Comparison of ENCODE assay signal across 1 cellular context in the genomic region with DNA sequence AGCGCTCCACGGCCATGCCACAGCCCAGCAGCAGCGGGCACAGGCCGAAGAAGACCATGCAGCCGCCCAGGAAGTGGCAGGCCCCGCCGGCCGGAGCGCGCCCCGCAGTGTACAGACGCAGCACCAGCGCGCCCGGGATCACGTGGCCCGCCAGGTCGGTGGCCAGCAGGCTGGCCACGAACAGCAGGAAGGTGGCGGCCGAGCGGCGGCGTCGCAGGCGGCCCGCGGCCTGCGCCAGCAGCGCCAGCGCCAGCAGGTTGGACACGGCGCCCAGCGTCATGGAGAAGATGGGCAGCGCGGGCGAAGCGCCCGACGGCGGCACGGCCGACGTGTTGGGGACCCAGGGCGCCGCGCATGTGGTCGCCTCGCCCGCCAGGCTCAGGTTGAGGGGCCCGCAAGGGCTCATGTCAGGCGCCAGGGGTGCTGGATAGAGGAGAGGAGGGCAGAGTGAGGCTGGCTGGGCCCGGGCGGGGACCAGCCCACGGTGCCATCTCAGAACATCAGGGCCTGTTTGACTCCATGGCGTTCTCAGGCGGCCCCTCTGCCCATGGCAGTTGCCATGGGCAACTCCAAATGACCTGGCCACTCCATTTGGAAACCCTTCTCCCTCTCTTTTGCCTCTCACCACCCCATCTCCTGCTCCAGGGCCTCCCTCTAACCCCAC.
TF ChIP-seq lines count a peak whose summit lies in the region.

No MANE protein-coding gene starts in this region.

TF ChIP-seq in K562, 482 proteins besides CTCF, POLR2A, EP300 and RAD21:
- TF ChIP-seq NFATC3 (IDR thresholded peaks at IDR 0.05) = no peak
- TF ChIP-seq, protein P1, sequence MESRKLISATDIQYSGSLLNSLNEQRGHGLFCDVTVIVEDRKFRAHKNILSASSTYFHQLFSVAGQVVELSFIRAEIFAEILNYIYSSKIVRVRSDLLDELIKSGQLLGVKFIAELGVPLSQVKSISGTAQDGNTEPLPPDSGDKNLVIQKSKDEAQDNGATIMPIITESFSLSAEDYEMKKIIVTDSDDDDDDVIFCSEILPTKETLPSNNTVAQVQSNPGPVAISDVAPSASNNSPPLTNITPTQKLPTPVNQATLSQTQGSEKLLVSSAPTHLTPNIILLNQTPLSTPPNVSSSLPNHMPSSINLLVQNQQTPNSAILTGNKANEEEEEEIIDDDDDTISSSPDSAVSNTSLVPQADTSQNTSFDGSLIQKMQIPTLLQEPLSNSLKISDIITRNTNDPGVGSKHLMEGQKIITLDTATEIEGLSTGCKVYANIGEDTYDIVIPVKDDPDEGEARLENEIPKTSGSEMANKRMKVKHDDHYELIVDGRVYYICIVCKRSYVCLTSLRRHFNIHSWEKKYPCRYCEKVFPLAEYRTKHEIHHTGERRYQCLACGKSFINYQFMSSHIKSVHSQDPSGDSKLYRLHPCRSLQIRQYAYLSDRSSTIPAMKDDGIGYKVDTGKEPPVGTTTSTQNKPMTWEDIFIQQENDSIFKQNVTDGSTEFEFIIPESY (CRISPR knock-in tag; IDR thresholded peaks at IDR 0.05) = peak; percentile 31; the same call in 1 of the 2 replicates
- peak; percentile 24 for TF ChIP-seq HNRNPL (IDR thresholded peaks at IDR 0.05; ENCODE audit: low read depth, low read length)
TF ChIP-seq in K562: peak in this region for 2.
